ENCODE assay signal across 11 cellular contexts in the genomic region with DNA sequence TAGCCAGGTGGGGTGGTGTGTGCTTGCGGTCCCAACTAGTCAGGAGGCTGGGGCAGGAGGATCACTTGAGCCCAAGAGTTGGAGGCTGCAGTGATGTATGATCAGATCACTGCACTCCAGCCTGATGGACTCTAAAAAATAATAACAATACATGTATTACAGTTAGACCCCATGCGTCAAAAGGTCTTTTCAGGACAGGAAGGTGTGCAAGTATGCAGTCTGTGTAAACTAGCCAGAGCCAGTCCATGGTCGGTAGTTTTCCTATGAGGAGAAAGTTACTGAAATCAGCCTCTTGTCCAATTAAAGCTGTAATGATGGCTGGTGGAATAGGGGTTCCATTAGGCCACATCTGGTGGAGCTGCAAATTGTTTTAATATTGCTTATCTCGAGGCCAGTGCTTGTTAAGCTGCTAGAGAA. TPM values are rescaled to one million over a fixed set of nuclear protein-coding genes. Genes with fewer than 3 reads are reported as not detected.
DNase-seq lines count a peak whose midpoint lies in the region; ATAC-seq, FAIRE-seq and TF ChIP-seq lines count a peak whose summit lies in the region.
"Had no signal": no experiment of that assay in that cellular context is flagged by ENCODE, and none has a peak within 500 bp of the region (broad histone marks: within the 10 kb centered on the region; RNA-seq: fewer than 3 reads in every experiment).

No MANE protein-coding gene starts in this region.

- no peaks in the 10 kb centered on the region for H3K27me3 Mint-ChIP-seq in dendritic cell treated with granulocyte-macrophage colony-stimulating factor and Interleukin-4, amounts not matched to agents 40 ng/mL and 50 ng/mL, for 4 days
- peaks cover 16% of the 10 kb centered on the region for H3K27me3 Mint-ChIP-seq in neural progenitor cell (ENCODE audit: insufficient read depth, low read depth)

- peaks cover 18% of the 10 kb centered on the region for H3K36me3 Mint-ChIP-seq in dendritic cell treated with granulocyte-macrophage colony-stimulating factor and Interleukin-4, amounts not matched to agents 40 ng/mL and 50 ng/mL, for 4 days (ENCODE audit: low read depth)
- no peaks in the 10 kb centered on the region for H3K36me3 Mint-ChIP-seq in neural progenitor cell

- peaks cover 0 to 5% (median 3%) of the 10 kb centered on the region in 9 donors for H3K36me3 ChIP-seq in heart left ventricle
- H3K36me3 ChIP-seq in neural progenitor cell: no peaks in the 10 kb centered on the region
- H3K36me3 ChIP-seq in vagina: no peaks in the 10 kb centered on the region
- H3K36me3 ChIP-seq: BLaER1 treated with 17β-estradiol and CSF1 and Interleukin-3, amounts not matched to agents 10 nM and 100 nM had no signal

- no peak overlapping the region for H2AFZ ChIP-seq in neural progenitor cell (replicated peaks)

- ATAC-seq in heart left ventricle (no peak), right cardiac atrium (no peak), HG03565 (IDR thresholded peaks at IDR 0.05; ENCODE audit: unreplicated experiment) (no peak)

- 59 to 70% (median 61%) methylated on average over 4 of the region's 4 CpGs for WGBS in heart left ventricle, 4 donors
- WGBS in right cardiac atrium: 61% methylated on average over 4 of the region's 4 CpGs

- TF ChIP-seq POLR2A in heart left ventricle (IDR thresholded peaks at IDR 0.05) (no peak), vagina (IDR thresholded peaks at IDR 0.05) (no peak)

- H3K9me3 ChIP-seq in heart left ventricle (no peaks in the 10 kb centered on the region), right cardiac atrium (ENCODE audit: control insufficient read depth, low read length) (no peaks in the 10 kb centered on the region), neural progenitor cell (ENCODE audit: low read depth) (no peaks in the 10 kb centered on the region), vagina (no peaks in the 10 kb centered on the region)

- intact Hi-C loops in heart left ventricle (cut with DNase I) (loop anchor here in 6 of 10 donors (2.0 to 5.0 kb wide), 4 partner anchors 21 to 94 kb away; no protein-coding TSS in a partner anchor), right cardiac atrium (cut with DNase I) (loop anchor here in 3 of 4 donors (2.0 to 5.0 kb wide), 3 partner anchors 44 to 94 kb away; no protein-coding TSS in a partner anchor), vagina (cut with DNase I) (loop anchor here (5.0 kb wide), 1 partner anchor 104 kb away; a partner anchor contains a TSS)
- intact Hi-C loops in dendritic cell treated with granulocyte-macrophage colony-stimulating factor and Interleukin-4, amounts not matched to agents 40 ng/mL and 50 ng/mL, for 4 days (cut with micrococcal nuclease): loop anchor here (5.0 kb wide), 2 partner anchors 34 to 159 kb away; no protein-coding TSS in a partner anchor

- peak overlapping the region in 11 of 12 donors; percentile 23 to 99 (median 96) for H3K27ac ChIP-seq in heart left ventricle
- H3K27ac ChIP-seq in right cardiac atrium (ENCODE audit: low read length): no peak overlapping the region
- H3K27ac ChIP-seq in neural progenitor cell: no peak overlapping the region
- peak overlapping the region; percentile 97 for H3K27ac ChIP-seq in vagina
- H3K27ac ChIP-seq: BLaER1 treated with 17β-estradiol and CSF1 and Interleukin-3, amounts not matched to agents 10 nM and 100 nM had no signal

- H3K27me3 ChIP-seq in heart left ventricle (no peaks in the 10 kb centered on the region), right cardiac atrium (ENCODE audit: control insufficient read depth, insufficient read depth) (no peaks in the 10 kb centered on the region), neural progenitor cell (no peaks in the 10 kb centered on the region), vagina (no peaks in the 10 kb centered on the region)

- H3K4me3 ChIP-seq in heart left ventricle (no peak overlapping the region), right cardiac atrium (ENCODE audit: low read length) (no peak overlapping the region), neural progenitor cell (no peak overlapping the region), vagina (no peak overlapping the region)
- H3K4me3 ChIP-seq: BLaER1 treated with 17β-estradiol and CSF1 and Interleukin-3, amounts not matched to agents 10 nM and 100 nM had no signal

- no peak for FAIRE-seq in D721Med (lab: Jason Lieb, UNC)
- FAIRE-seq: H1 had no signal

- H3K4me1 Mint-ChIP-seq in dendritic cell treated with granulocyte-macrophage colony-stimulating factor and Interleukin-4, amounts not matched to agents 40 ng/mL and 50 ng/mL, for 4 days (ENCODE audit: low read depth): peaks cover 44% of the 10 kb centered on the region
- H3K4me1 Mint-ChIP-seq in neural progenitor cell: peaks cover 17% of the 10 kb centered on the region

- peaks cover 21% of the 10 kb centered on the region for H3F3A ChIP-seq in neural progenitor cell (ENCODE audit: low read depth)

- no peak for DNase-seq in heart left ventricle
- no peak for DNase-seq in right cardiac atrium
- DNase-seq in neural progenitor cell (ENCODE audit: low spot score): no peak
- DNase-seq in vagina (ENCODE audit: extremely low spot score in 2 of 2): no peak
- DNase-seq in CD1c-positive myeloid dendritic cell (ENCODE audit: extremely low spot score): no peak
- no peak for DNase-seq in D721Med (ENCODE audit: insufficient read length, low spot score)
- DNase-seq: NCI-H510A had no signal

- TF ChIP-seq CTCF in heart left ventricle (IDR thresholded peaks at IDR 0.05) (no peak), neural progenitor cell (IDR thresholded peaks at IDR 0.05) (no peak), vagina (IDR thresholded peaks at IDR 0.05) (no peak), D721Med (IDR thresholded peaks at IDR 0.05; ENCODE audit: insufficient read depth, missing control alignments) (no peak)

- no peaks in the 10 kb centered on the region for H4K20me1 ChIP-seq in neural progenitor cell (ENCODE audit: low read depth)
- H4K20me1 ChIP-seq: BLaER1 treated with 17β-estradiol and CSF1 and Interleukin-3, amounts not matched to agents 10 nM and 100 nM had no signal

- H3K9me3 Mint-ChIP-seq in dendritic cell treated with granulocyte-macrophage colony-stimulating factor and Interleukin-4, amounts not matched to agents 40 ng/mL and 50 ng/mL, for 4 days: no peaks in the 10 kb centered on the region
- H3K9me3 Mint-ChIP-seq in neural progenitor cell: peaks cover 4% of the 10 kb centered on the region

- no peak overlapping the region for H3K4me2 ChIP-seq in neural progenitor cell

- H3K4me3 Mint-ChIP-seq in dendritic cell treated with granulocyte-macrophage colony-stimulating factor and Interleukin-4, amounts not matched to agents 40 ng/mL and 50 ng/mL, for 4 days: peak overlapping the region; percentile 47
- peak overlapping the region; percentile 67 for H3K4me3 Mint-ChIP-seq in neural progenitor cell

- peaks cover 4 to 71% (median 57%) of the 10 kb centered on the region in 12 donors for H3K4me1 ChIP-seq in heart left ventricle
- peaks cover 3% of the 10 kb centered on the region for H3K4me1 ChIP-seq in right cardiac atrium (ENCODE audit: control insufficient read depth, insufficient read depth, low read length)
- H3K4me1 ChIP-seq in neural progenitor cell: peaks cover 19% of the 10 kb centered on the region
- H3K4me1 ChIP-seq in vagina: peaks cover 65% of the 10 kb centered on the region

- no peak overlapping the region for H3K9ac ChIP-seq in neural progenitor cell
- H3K9ac ChIP-seq: BLaER1 treated with 17β-estradiol and CSF1 and Interleukin-3, amounts not matched to agents 10 nM and 100 nM had no signal

- H3K79me2 ChIP-seq in neural progenitor cell (ENCODE audit: low read depth): peaks cover 17% of the 10 kb centered on the region

- peak overlapping the region; percentile 95 for H3K27ac Mint-ChIP-seq in dendritic cell treated with granulocyte-macrophage colony-stimulating factor and Interleukin-4, amounts not matched to agents 40 ng/mL and 50 ng/mL, for 4 days
- H3K27ac Mint-ChIP-seq in neural progenitor cell: no peak overlapping the region

RNA-seq across cellular contexts. Expression of a gene that starts 1.5 kb away (rescaled TPM):
- total RNA-seq in heart left ventricle: 100 to 1,000 TPM; 125 to 239 (median 154) TPM
- 100 to 1,000 TPM; 129 to 148 TPM for polyA plus RNA-seq in heart left ventricle
- total RNA-seq in right cardiac atrium: 100 to 1,000 TPM; 146 to 246 (median 172) TPM
- 153 TPM for polyA plus RNA-seq in right cardiac atrium
- 61.5 and 99.4 TPM in 2 replicates for total RNA-seq in neural progenitor cell (ENCODE audit: low replicate concordance)
- total RNA-seq in vagina: 263 TPM

Comparison
In these comparisons a context has a peak if more than half of its experiments do, and no peak if none do; other contexts are left out.
1. H3K27ac ChIP-seq: peak in heart left ventricle (11 of 12) and vagina (single experiment); none in right cardiac atrium (single experiment) and neural progenitor cell (single experiment).